In genomic region chr4:150342945-150343344, GRCh38 we compare ENCODE assay signal across 23 cellular contexts.
DNase-seq lines count a peak whose midpoint lies in the region; ATAC-seq, FAIRE-seq and TF ChIP-seq lines count a peak whose summit lies in the region.
"Had no signal": no experiment of that assay in that cellular context is flagged by ENCODE, and none has a peak within 500 bp of the region (broad histone marks: within the 10 kb centered on the region; RNA-seq: fewer than 3 reads in every experiment).

No MANE protein-coding gene starts in this region.

- H3K4me2 ChIP-seq in K562 (ENCODE audit: insufficient read depth, low read length), result no peak overlapping the region
- H3K4me2 ChIP-seq: BLaER1 treated with 17β-estradiol and CSF1 and Interleukin-3, amounts not matched to agents 10 nM and 100 nM had no signal

- TF ChIP-seq CTCF in K562 (IDR thresholded peaks at IDR 0.05 in 2 of 3, conservative IDR thresholded peaks at IDR 0.05 in 1 of 3; ENCODE audit: insufficient read depth in 2 of 3, low read depth in 1 of 3, low read length in 3 of 3), result no peak
- TF ChIP-seq CTCF in heart left ventricle (IDR thresholded peaks at IDR 0.05), result no peak
- no peak for TF ChIP-seq CTCF in pancreas (IDR thresholded peaks at IDR 0.05)

- peaks cover 4% of the 10 kb centered on the region for H3K36me3 Mint-ChIP-seq in activated CD4-positive, alpha-beta T cell treated with anti-CD3 and anti-CD28 coated beads, Interleukin-2, amount 10 ng/mL, durations not matched to agents 7 days and 5 days (ENCODE audit: low read depth)

- H3K4me3 ChIP-seq in K562, result no peak overlapping the region
- H3K4me3 ChIP-seq in heart left ventricle, result no peak overlapping the region
- H3K4me3 ChIP-seq in pancreas, result no peak overlapping the region
- H3K4me3 ChIP-seq: BLaER1 treated with 17β-estradiol and CSF1 and Interleukin-3, amounts not matched to agents 10 nM and 100 nM; esophagus muscularis mucosa; transverse colon had no signal

- H2AFZ ChIP-seq in K562 (ENCODE audit: low read depth, low read length), result no peak overlapping the region

- no peaks in the 10 kb centered on the region for H3K27me3 Mint-ChIP-seq in activated CD4-positive, alpha-beta T cell treated with anti-CD3 and anti-CD28 coated beads, Interleukin-2, amount 10 ng/mL, durations not matched to agents 7 days and 5 days
- H3K27me3 Mint-ChIP-seq: activated CD8-positive, alpha-beta memory T cell treated with anti-CD3 and anti-CD28 coated beads, Interleukin-2, amount 10 ng/mL, durations not matched to agents 7 days and 5 days; activated naive CD4-positive, alpha-beta T cell treated with anti-CD3 and anti-CD28 coated beads, Interleukin-2, amount 50 U/mL, for 24 hours; stimulated activated naive CD8-positive, alpha-beta T cell treated with anti-CD3 and anti-CD28 coated beads, Interleukin-15, Interleukin-2, amounts not matched to agents 100 ng/mL and 50 ng/mL, for 24 hours had no signal

- CTCF ChIA-PET in K562 (lab: Yijun Ruan, JAX; ENCODE audit: low intra/inter-chr PET ratio), result no interaction called here
- CTCF ChIA-PET in activated CD4-positive, alpha-beta T cell treated with anti-CD3 and anti-CD28 coated beads, Interleukin-2, amount 10 ng/mL, durations not matched to agents 7 days and 5 days (lab: Charles Lee), result interaction anchor here (1.5 kb wide), 1 partner anchor 29 kb away, joined by 3 read pairs; no protein-coding TSS in a partner anchor

- H4K20me1 ChIP-seq in K562 (replicated peaks; ENCODE audit: control insufficient read depth, insufficient read depth, low read length), result no peaks in the 10 kb centered on the region
- H4K20me1 ChIP-seq: BLaER1 treated with 17β-estradiol and CSF1 and Interleukin-3, amounts not matched to agents 10 nM and 100 nM had no signal

- no peak for TF ChIP-seq RAD21 in K562 (CRISPR knock-in tag; conservative IDR thresholded peaks at IDR 0.05 in 1 of 2, IDR thresholded peaks at IDR 0.05 in 1 of 2)

- H3K4me1 ChIP-seq in K562 (replicated peaks in 1 of 2; ENCODE audit: control insufficient read depth in 2 of 2, insufficient read depth in 2 of 2, low read length in 2 of 2) (peaks cover 0 to 8% of the 10 kb centered on the region in 2 experiments; a peak in 2 of 5 replicates), heart left ventricle (peaks cover 0 to 12% (median 3%) of the 10 kb centered on the region in 12 donors), pancreas (peaks cover 0 to 2% (median under 1%) of the 10 kb centered on the region in 3 donors)

- TF ChIP-seq POLR2A in K562 (conservative IDR thresholded peaks at IDR 0.05) (no peak), heart left ventricle (IDR thresholded peaks at IDR 0.05) (no peak)

- no peak overlapping the region for H3K9ac ChIP-seq in K562 (ENCODE audit: insufficient read depth in 1 of 2, low read depth in 2 of 2, low read length in 2 of 2)
- H3K9ac ChIP-seq: BLaER1 treated with 17β-estradiol and CSF1 and Interleukin-3, amounts not matched to agents 10 nM and 100 nM had no signal

- POLR2A ChIA-PET in K562 (lab: Yijun Ruan, JAX), result interaction anchor here (1.7 kb wide), 1 partner anchor 10 kb away, joined by 4 read pairs; no protein-coding TSS in a partner anchor
- POLR2A ChIA-PET in activated CD4-positive, alpha-beta T cell treated with anti-CD3 and anti-CD28 coated beads, Interleukin-2, amount 10 ng/mL, durations not matched to agents 7 days and 5 days (lab: Charles Lee), result no interaction called here

- peak; percentile 78 for ATAC-seq in K562
- peak; percentile 87 to 96 (median 94) for ATAC-seq in heart left ventricle
- peak in 3 of 4 donors; percentile 45 to 64 (median 57) for ATAC-seq in pancreas
- no peak for ATAC-seq in HG03095 (IDR thresholded peaks at IDR 0.05; ENCODE audit: unreplicated experiment)
- no peak for ATAC-seq in GM18907 (IDR thresholded peaks at IDR 0.05; ENCODE audit: unreplicated experiment)
- ATAC-seq: activated CD8-positive, alpha-beta memory T cell treated with anti-CD3 and anti-CD28 coated beads, Interleukin-2, amount 10 ng/mL, durations not matched to agents 7 days and 5 days had no signal

- H3K36me3 ChIP-seq in K562 (ENCODE audit: control insufficient read depth, insufficient read depth, low read length), result peaks cover 8% of the 10 kb centered on the region; the same call in 1 of the 3 replicates
- peaks cover 0 to 5% (median 0%) of the 10 kb centered on the region in 9 donors for H3K36me3 ChIP-seq in heart left ventricle
- H3K36me3 ChIP-seq in pancreas, result no peaks in the 10 kb centered on the region
- H3K36me3 ChIP-seq: esophagus muscularis mucosa, transverse colon had no signal

- H3K4me3 Mint-ChIP-seq in activated CD4-positive, alpha-beta T cell treated with anti-CD3 and anti-CD28 coated beads, Interleukin-2, amount 10 ng/mL, durations not matched to agents 7 days and 5 days, result no peak overlapping the region
- H3K4me3 Mint-ChIP-seq: activated CD8-positive, alpha-beta memory T cell treated with anti-CD3 and anti-CD28 coated beads, Interleukin-2, amount 10 ng/mL, durations not matched to agents 7 days and 5 days; activated naive CD4-positive, alpha-beta T cell treated with anti-CD3 and anti-CD28 coated beads, Interleukin-2, amount 50 U/mL, for 24 hours; stimulated activated naive CD8-positive, alpha-beta T cell treated with anti-CD3 and anti-CD28 coated beads, Interleukin-15, Interleukin-2, amounts not matched to agents 100 ng/mL and 50 ng/mL, for 24 hours; T-helper 1 cell treated with Interleukin-12 subunit alpha and Interleukin-12 subunit beta and Interleukin-4 antibody, amounts not matched to agents 30 μg/mL and 1 μg/mL, for 36 hours had no signal

- no peak overlapping the region for H3K27ac Mint-ChIP-seq in activated CD4-positive, alpha-beta T cell treated with anti-CD3 and anti-CD28 coated beads, Interleukin-2, amount 10 ng/mL, durations not matched to agents 7 days and 5 days
- H3K27ac Mint-ChIP-seq: activated CD8-positive, alpha-beta memory T cell treated with anti-CD3 and anti-CD28 coated beads, Interleukin-2, amount 10 ng/mL, durations not matched to agents 7 days and 5 days; activated naive CD4-positive, alpha-beta T cell treated with anti-CD3 and anti-CD28 coated beads, Interleukin-2, amount 50 U/mL, for 24 hours; stimulated activated naive CD8-positive, alpha-beta T cell treated with anti-CD3 and anti-CD28 coated beads, Interleukin-15, Interleukin-2, amounts not matched to agents 100 ng/mL and 50 ng/mL, for 24 hours; T-helper 1 cell treated with Interleukin-12 subunit alpha and Interleukin-12 subunit beta and Interleukin-4 antibody, amounts not matched to agents 30 μg/mL and 1 μg/mL, for 36 hours had no signal

- H3K9me3 Mint-ChIP-seq in activated CD4-positive, alpha-beta T cell treated with anti-CD3 and anti-CD28 coated beads, Interleukin-2, amount 10 ng/mL, durations not matched to agents 7 days and 5 days, result no peaks in the 10 kb centered on the region
- H3K9me3 Mint-ChIP-seq: activated naive CD4-positive, alpha-beta T cell treated with anti-CD3 and anti-CD28 coated beads, Interleukin-2, amount 50 U/mL, for 24 hours; stimulated activated naive CD8-positive, alpha-beta T cell treated with anti-CD3 and anti-CD28 coated beads, Interleukin-15, Interleukin-2, amounts not matched to agents 100 ng/mL and 50 ng/mL, for 24 hours; T-helper 1 cell treated with Interleukin-12 subunit alpha and Interleukin-12 subunit beta and Interleukin-4 antibody, amounts not matched to agents 30 μg/mL and 1 μg/mL, for 36 hours had no signal

- intact Hi-C loops in K562 (cut with micrococcal nuclease), result no loop called here
- intact Hi-C loops in heart left ventricle (cut with DNase I), result no loop called here
- intact Hi-C loops in pancreas (cut with DNase I), result no loop called here

- no TSS peak for BruUV-seq in K562 (replicated peaks; lab: Mats Ljungman, UMichigan)

- DNase-seq in Ammon's horn (ENCODE audit: low spot score), result peak; percentile 25
- DNase-seq in K562 (ENCODE audit: extremely low read depth in 1 of 4, low spot score in 3 of 4), result no peak
- peak; percentile 47 to 72 (median 54) for DNase-seq in heart left ventricle
- no peak for DNase-seq in pancreas
- DNase-seq in effector CD8-positive, alpha-beta T cell (lab: John Stamatoyannopoulos, UW), result no peak
- no peak for DNase-seq in activated CD4-positive, alpha-beta T cell treated with anti-CD3 and anti-CD28 coated beads, Interleukin-2, amount 10 ng/mL, durations not matched to agents 7 days and 5 days
- DNase-seq: activated CD4-positive, alpha-beta T cell treated with anti-CD3 and anti-CD28 coated beads for 48 hours; activated CD8-positive, alpha-beta memory T cell treated with anti-CD3 and anti-CD28 coated beads, Interleukin-2, amount 10 ng/mL, durations not matched to agents 7 days and 5 days; Karpas-422; NCI-H1092 treated with DMSO at 0.1 percent for 48 hours; NCI-H2081; NCI-H510A; stimulated activated CD4-positive, alpha-beta T cell treated with anti-CD3 and anti-CD28 coated beads, Interleukin-4, amount 100 ng/mL, for 1 hour; transverse colon had no signal

- no peaks in the 10 kb centered on the region for H3K9me1 ChIP-seq in K562 (ENCODE audit: control insufficient read depth, insufficient read depth, low read length)

- in situ Hi-C loops in K562 (cut with MboI), result no loop called here

- H3K27ac ChIP-seq in K562 (ENCODE audit: extremely low read depth, low read depth, low read length) (no peak overlapping the region), heart left ventricle (peak overlapping the region in 5 of 12 donors; percentile 23 to 44 (median 35)), pancreas (no peak overlapping the region)
- H3K27ac ChIP-seq: BLaER1 treated with 17β-estradiol and CSF1 and Interleukin-3, amounts not matched to agents 10 nM and 100 nM; esophagus muscularis mucosa had no signal

- H3K9me3 ChIP-seq in K562 (replicated peaks; ENCODE audit: control insufficient read depth, insufficient read depth, low read depth, low read length) (no peaks in the 10 kb centered on the region), heart left ventricle (no peaks in the 10 kb centered on the region), pancreas (no peaks in the 10 kb centered on the region)
- H3K9me3 ChIP-seq: esophagus muscularis mucosa, transverse colon had no signal

- no peak for TF ChIP-seq EP300 in K562 (IDR thresholded peaks at IDR 0.05; ENCODE audit: low read length)

- WGBS in K562 (ENCODE audit: insufficient coverage, low coverage, missing lambda C conversion rate), result 80% methylated on average over 1 of the region's 2 CpGs
- WGBS in heart left ventricle, 4 donors, result 55 to 57% (median 56%) methylated on average over 2 of the region's 2 CpGs
- WGBS in pancreas, 2 donors, result 92 to 95% methylated on average over 2 of the region's 2 CpGs

- no peak for FAIRE-seq in K562 (lab: Jason Lieb, UNC)
- no peak for FAIRE-seq in pancreas (lab: Jason Lieb, UNC)
- FAIRE-seq: HTR-8/SVneo, RCC 7860 had no signal

- H3K79me2 ChIP-seq in K562 (ENCODE audit: control insufficient read depth, insufficient read depth, low read length), result no peaks in the 10 kb centered on the region

- no peaks in the 10 kb centered on the region for H3K27me3 ChIP-seq in K562 (ENCODE audit: control insufficient read depth in 2 of 2, insufficient read depth in 2 of 2, low read length in 2 of 2)
- H3K27me3 ChIP-seq in heart left ventricle, result no peaks in the 10 kb centered on the region
- H3K27me3 ChIP-seq in pancreas, result no peaks in the 10 kb centered on the region
- H3K27me3 ChIP-seq: BLaER1 treated with 17β-estradiol and CSF1 and Interleukin-3, amounts not matched to agents 10 nM and 100 nM; esophagus muscularis mucosa; transverse colon had no signal

- H3K4me1 Mint-ChIP-seq in activated CD4-positive, alpha-beta T cell treated with anti-CD3 and anti-CD28 coated beads, Interleukin-2, amount 10 ng/mL, durations not matched to agents 7 days and 5 days, result no peaks in the 10 kb centered on the region
- H3K4me1 Mint-ChIP-seq: activated CD8-positive, alpha-beta memory T cell treated with anti-CD3 and anti-CD28 coated beads, Interleukin-2, amount 10 ng/mL, durations not matched to agents 7 days and 5 days; activated naive CD4-positive, alpha-beta T cell treated with anti-CD3 and anti-CD28 coated beads, Interleukin-2, amount 50 U/mL, for 24 hours had no signal

Comparison
In these comparisons a context has a peak if more than half of its experiments do, and no peak if none do; other contexts are left out.
1. DNase-seq: peak in Ammon's horn (single experiment) and heart left ventricle (5 of 5); none in K562 (0 of 4), pancreas (0 of 6), effector CD8-positive, alpha-beta T cell (single experiment) and activated CD4-positive, alpha-beta T cell treated with anti-CD3 and anti-CD28 coated beads, Interleukin-2, amount 10 ng/mL, durations not matched to agents 7 days and 5 days (single experiment).
2. ATAC-seq: peak in K562 (single experiment), heart left ventricle (4 of 4) and pancreas (3 of 4); none in HG03095 (single experiment) and GM18907 (single experiment).